In the genomic region with DNA sequence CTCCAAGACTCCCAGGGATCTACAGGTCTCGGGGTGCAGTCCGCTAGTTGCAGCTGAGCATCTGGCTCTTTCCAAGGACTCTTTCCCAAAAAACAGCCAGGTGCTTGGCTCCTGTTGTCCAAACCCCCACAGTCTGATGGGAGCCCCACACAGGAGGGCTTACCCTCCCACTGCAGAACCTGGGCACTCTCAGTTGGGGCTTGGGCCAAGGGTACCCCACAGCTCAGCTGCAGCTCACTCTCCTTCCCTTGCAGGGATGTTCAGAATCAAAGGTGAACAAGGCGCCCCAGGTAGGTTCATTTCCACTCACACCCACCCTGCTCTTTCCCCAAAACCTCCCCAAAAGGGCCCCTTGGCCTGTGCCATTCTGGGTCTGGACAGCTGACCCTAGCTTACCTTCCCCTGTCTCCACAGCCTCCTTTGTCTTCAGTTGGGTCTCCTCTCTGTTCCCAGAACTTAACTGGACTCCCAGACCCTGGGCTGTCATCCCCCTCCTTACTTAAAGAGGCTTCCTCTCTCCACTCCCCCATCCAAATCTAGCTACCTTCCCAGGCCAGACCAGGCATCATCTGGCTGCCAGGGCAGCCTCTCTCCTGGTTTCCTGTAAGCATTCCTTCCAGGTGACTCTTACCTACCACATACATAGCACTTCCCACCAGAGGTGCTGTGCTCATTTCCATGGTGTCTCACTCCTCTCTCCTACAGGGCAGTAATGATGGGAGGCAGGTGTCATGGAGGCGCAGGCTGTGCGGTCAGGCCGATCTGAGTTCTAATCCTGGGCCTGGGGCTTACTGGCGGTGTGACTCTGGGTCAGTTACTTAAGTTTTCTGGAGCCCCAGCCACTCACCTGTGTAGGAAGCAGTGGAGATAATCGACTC, we compare ENCODE assay signal across 1 cellular context.
TF ChIP-seq lines count a peak whose summit lies in the region.

No MANE protein-coding gene starts in this region.

TF ChIP-seq in H1, 55 proteins besides CTCF, POLR2A, EP300 and RAD21:
- no peak for TF ChIP-seq NANOG (IDR thresholded peaks at IDR 0.05; ENCODE audit: insufficient read depth, low read depth, low read length, poor library complexity, severe bottlenecking)
- TF ChIP-seq RFX5 (IDR thresholded peaks at IDR 0.05; ENCODE audit: borderline replicate concordance, low read depth, low read length): no peak
- TF ChIP-seq POLR2AphosphoS5 (IDR thresholded peaks at IDR 0.05; ENCODE audit: low read depth, low read length): no peak
- TF ChIP-seq YY1 (IDR thresholded peaks at IDR 0.05; ENCODE audit: low read depth, low read length): no peak
- TF ChIP-seq CTBP2 (IDR thresholded peaks at IDR 0.05; ENCODE audit: borderline replicate concordance, insufficient read depth, insufficient read length, low read length): no peak
- TF ChIP-seq ASH2L (IDR thresholded peaks at IDR 0.05; ENCODE audit: low read length): no peak
- TF ChIP-seq JUN (IDR thresholded peaks at IDR 0.05; ENCODE audit: low read depth, low read length): no peak
- no peak for TF ChIP-seq FOSL1 (IDR thresholded peaks at IDR 0.05; ENCODE audit: insufficient read depth, low read depth, low read length)
- no peak for TF ChIP-seq CREB1 (IDR thresholded peaks at IDR 0.05)
- no peak for TF ChIP-seq SP2 (IDR thresholded peaks at IDR 0.05; ENCODE audit: low read length)
- TF ChIP-seq SRF (IDR thresholded peaks at IDR 0.05; ENCODE audit: low read depth, low read length): no peak
- TF ChIP-seq BACH1 (IDR thresholded peaks at IDR 0.05; ENCODE audit: low read length): no peak
- TF ChIP-seq SIRT6 (IDR thresholded peaks at IDR 0.05; ENCODE audit: low read length): no peak
- no peak for TF ChIP-seq RXRA (IDR thresholded peaks at IDR 0.05; ENCODE audit: insufficient read depth, low read depth, low read length)
- no peak for TF ChIP-seq TBP (IDR thresholded peaks at IDR 0.05; ENCODE audit: low read depth, low read length)
- no peak for TF ChIP-seq TAF7 (optimal IDR thresholded peaks at IDR 0.05; ENCODE audit: borderline replicate concordance, low read depth, low read length)
- TF ChIP-seq HDAC6 (IDR thresholded peaks at IDR 0.05; ENCODE audit: low read depth, low read length): no peak
- no peak for TF ChIP-seq POU5F1 (IDR thresholded peaks at IDR 0.05; ENCODE audit: low read depth, low read length)
TF ChIP-seq in H1: peak in this region for 0.
